In genomic region chr1:51878616-51879336, GRCh38 we compare ENCODE assay signal across 1 cellular context.
TF ChIP-seq lines count a peak whose summit lies in the region.

TSS of gene NRDC (minus strand) at chr1:51878727. CDS start at chr1:51878615, 112 bp downstream.

TF ChIP-seq in HepG2, 621 proteins besides CTCF, POLR2A, EP300 and RAD21 (continued from another document and continues in another):
- peak; percentile 81; the same call in 1 of the 2 replicates for TF ChIP-seq HBP1 (CRISPR knock-in tag; IDR thresholded peaks at IDR 0.05; ENCODE audit: low read depth)
- no peak for TF ChIP-seq ZNF589 (CRISPR knock-in tag; conservative IDR thresholded peaks at IDR 0.05)
- TF ChIP-seq KLF15 (CRISPR knock-in tag; IDR thresholded peaks at IDR 0.05; ENCODE audit: borderline replicate concordance) = no peak
- TF ChIP-seq NCOA2 (CRISPR knock-in tag; IDR thresholded peaks at IDR 0.05) = peak; percentile 69
- TF ChIP-seq ZBTB1 (CRISPR knock-in tag; IDR thresholded peaks at IDR 0.05; ENCODE audit: borderline replicate concordance) = no peak
- TF ChIP-seq ZKSCAN5 (CRISPR knock-in tag; IDR thresholded peaks at IDR 0.05) = no peak
- TF ChIP-seq HNRNPK (IDR thresholded peaks at IDR 0.05; ENCODE audit: low read depth, low read length, poor library complexity, severe bottlenecking) = peak; percentile 80
- TF ChIP-seq CSRNP1 (CRISPR knock-in tag; IDR thresholded peaks at IDR 0.05) = peak; percentile 85
- no peak for TF ChIP-seq ZNF180 (CRISPR knock-in tag; IDR thresholded peaks at IDR 0.05; ENCODE audit: borderline replicate concordance, low read depth)
- no peak for TF ChIP-seq ZMYM2 (CRISPR knock-in tag; IDR thresholded peaks at IDR 0.05)
- TF ChIP-seq, protein P1, sequence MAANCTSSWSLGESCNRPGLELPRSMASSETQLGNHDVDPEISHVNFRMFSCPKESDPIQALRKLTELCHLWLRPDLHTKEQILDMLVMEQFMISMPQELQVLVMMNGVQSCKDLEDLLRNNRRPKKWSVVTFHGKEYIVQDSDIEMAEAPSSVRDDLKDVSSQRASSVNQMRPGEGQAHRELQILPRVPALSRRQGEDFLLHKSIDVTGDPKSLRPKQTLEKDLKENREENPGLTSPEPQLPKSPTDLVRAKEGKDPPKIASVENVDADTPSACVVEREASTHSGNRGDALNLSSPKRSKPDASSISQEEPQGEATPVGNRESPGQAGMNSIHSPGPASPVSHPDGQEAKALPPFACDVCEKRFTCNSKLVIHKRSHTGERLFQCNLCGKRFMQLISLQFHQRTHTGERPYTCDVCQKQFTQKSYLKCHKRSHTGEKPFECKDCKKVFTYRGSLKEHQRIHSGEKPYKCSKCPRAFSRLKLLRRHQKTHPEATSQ (CRISPR knock-in tag; IDR thresholded peaks at IDR 0.05; ENCODE audit: borderline replicate concordance) = no peak
- TF ChIP-seq ATF1 (CRISPR knock-in tag; IDR thresholded peaks at IDR 0.05) = peak; percentile 98
- no peak; the same call in 1 of the 2 replicates for TF ChIP-seq ZNF136 (CRISPR knock-in tag; IDR thresholded peaks at IDR 0.05; ENCODE audit: low read depth)
- no peak for TF ChIP-seq NBN (conservative IDR thresholded peaks at IDR 0.05)
- TF ChIP-seq TMF1 (CRISPR knock-in tag; IDR thresholded peaks at IDR 0.05; ENCODE audit: low read depth) = peak; percentile 54; the same call in 1 of the 2 replicates
- TF ChIP-seq PHF20 (CRISPR knock-in tag; IDR thresholded peaks at IDR 0.05) = peak; percentile 93
- TF ChIP-seq ZFP36L2 (CRISPR knock-in tag; IDR thresholded peaks at IDR 0.05) = no peak
- TF ChIP-seq SP2 (CRISPR knock-in tag; IDR thresholded peaks at IDR 0.05) = peak; percentile 67
- peak; percentile 82 for TF ChIP-seq USF2 (IDR thresholded peaks at IDR 0.05; ENCODE audit: low read depth, low read length)
- peak; percentile 90; the same call in 1 of the 2 replicates for TF ChIP-seq USF2 (CRISPR knock-in tag; IDR thresholded peaks at IDR 0.05; ENCODE audit: borderline replicate concordance)
- TF ChIP-seq ZNF232 (CRISPR knock-in tag; IDR thresholded peaks at IDR 0.05; ENCODE audit: borderline replicate concordance) = no peak
- TF ChIP-seq ZNF674 (CRISPR knock-in tag; IDR thresholded peaks at IDR 0.05; ENCODE audit: low read depth) = no peak
- no peak for TF ChIP-seq ZNF235 (CRISPR knock-in tag; IDR thresholded peaks at IDR 0.05; ENCODE audit: borderline replicate concordance)
- no peak for TF ChIP-seq PITX1 (CRISPR knock-in tag; IDR thresholded peaks at IDR 0.05)
- TF ChIP-seq ETV5 (CRISPR knock-in tag; IDR thresholded peaks at IDR 0.05; ENCODE audit: borderline replicate concordance) = peak; percentile 63
- TF ChIP-seq, protein P2, sequence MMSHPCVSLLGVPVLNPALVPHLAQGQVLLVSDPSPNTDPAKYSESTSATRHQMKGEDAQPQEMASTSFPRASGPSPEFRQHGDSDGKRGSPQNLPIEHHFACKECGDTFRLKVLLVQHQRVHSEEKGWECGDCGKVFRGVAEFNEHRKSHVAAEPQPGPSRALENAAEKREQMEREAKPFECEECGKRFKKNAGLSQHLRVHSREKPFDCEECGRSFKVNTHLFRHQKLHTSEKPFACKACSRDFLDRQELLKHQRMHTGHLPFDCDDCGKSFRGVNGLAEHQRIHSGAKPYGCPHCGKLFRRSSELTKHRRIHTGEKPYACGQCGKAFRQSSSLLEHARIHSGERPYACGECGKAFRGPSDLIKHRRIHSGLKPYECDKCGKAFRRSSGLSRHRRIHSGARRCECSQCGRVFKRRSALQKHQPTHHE (CRISPR knock-in tag; IDR thresholded peaks at IDR 0.05; ENCODE audit: borderline replicate concordance) = no peak
- TF ChIP-seq AKNA (CRISPR knock-in tag; IDR thresholded peaks at IDR 0.05; ENCODE audit: borderline replicate concordance) = no peak
- TF ChIP-seq, protein P3, sequence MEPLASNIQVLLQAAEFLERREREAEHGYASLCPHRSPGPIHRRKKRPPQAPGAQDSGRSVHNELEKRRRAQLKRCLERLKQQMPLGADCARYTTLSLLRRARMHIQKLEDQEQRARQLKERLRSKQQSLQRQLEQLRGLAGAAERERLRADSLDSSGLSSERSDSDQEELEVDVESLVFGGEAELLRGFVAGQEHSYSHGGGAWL (CRISPR knock-in tag; IDR thresholded peaks at IDR 0.05) = peak; percentile 73; the same call in 1 of the 2 replicates
- TF ChIP-seq TBX2 (CRISPR knock-in tag; IDR thresholded peaks at IDR 0.05; ENCODE audit: borderline replicate concordance) = peak; percentile 53; the same call in 1 of the 2 replicates
- no peak for TF ChIP-seq ZNF430 (CRISPR knock-in tag; IDR thresholded peaks at IDR 0.05)
- TF ChIP-seq ZNF207 (IDR thresholded peaks at IDR 0.05; ENCODE audit: borderline replicate concordance) = no peak
- TF ChIP-seq, protein P4, sequence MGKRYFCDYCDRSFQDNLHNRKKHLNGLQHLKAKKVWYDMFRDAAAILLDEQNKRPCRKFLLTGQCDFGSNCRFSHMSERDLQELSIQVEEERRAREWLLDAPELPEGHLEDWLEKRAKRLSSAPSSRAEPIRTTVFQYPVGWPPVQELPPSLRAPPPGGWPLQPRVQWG (CRISPR knock-in tag; IDR thresholded peaks at IDR 0.05; ENCODE audit: borderline replicate concordance, low read depth) = no peak
- no peak for TF ChIP-seq STAG1 (CRISPR knock-in tag; IDR thresholded peaks at IDR 0.05)
- TF ChIP-seq, protein P5, sequence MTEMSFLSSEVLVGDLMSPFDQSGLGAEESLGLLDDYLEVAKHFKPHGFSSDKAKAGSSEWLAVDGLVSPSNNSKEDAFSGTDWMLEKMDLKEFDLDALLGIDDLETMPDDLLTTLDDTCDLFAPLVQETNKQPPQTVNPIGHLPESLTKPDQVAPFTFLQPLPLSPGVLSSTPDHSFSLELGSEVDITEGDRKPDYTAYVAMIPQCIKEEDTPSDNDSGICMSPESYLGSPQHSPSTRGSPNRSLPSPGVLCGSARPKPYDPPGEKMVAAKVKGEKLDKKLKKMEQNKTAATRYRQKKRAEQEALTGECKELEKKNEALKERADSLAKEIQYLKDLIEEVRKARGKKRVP (CRISPR knock-in tag; IDR thresholded peaks at IDR 0.05) = peak in 1 of 2 experiments; percentile 67; a peak in 2 of 4 replicates
- peak; percentile 35; the same call in 1 of the 2 replicates for TF ChIP-seq FOXO1 (CRISPR knock-in tag; IDR thresholded peaks at IDR 0.05)
- TF ChIP-seq ZNF441 (CRISPR knock-in tag; IDR thresholded peaks at IDR 0.05; ENCODE audit: borderline replicate concordance) = no peak; the same call in 1 of the 2 replicates
- TF ChIP-seq ZNF616 (CRISPR knock-in tag; IDR thresholded peaks at IDR 0.05; ENCODE audit: low read depth) = no peak; the same call in 1 of the 2 replicates
- peak; percentile 92; the same call in 1 of the 2 replicates for TF ChIP-seq PCBP1 (IDR thresholded peaks at IDR 0.05; ENCODE audit: borderline replicate concordance, low read depth, low read length)
- 0 out of 2 replicates have a peak, but pooled peaks have one; percentile 1 for TF ChIP-seq SALL2 (CRISPR knock-in tag; IDR thresholded peaks at IDR 0.05)
- peak; percentile 85 for TF ChIP-seq ZNF547 (CRISPR knock-in tag; IDR thresholded peaks at IDR 0.05)
- TF ChIP-seq ZNF614 (CRISPR knock-in tag; IDR thresholded peaks at IDR 0.05; ENCODE audit: borderline replicate concordance) = no peak
- TF ChIP-seq EZH2 (conservative IDR thresholded peaks at IDR 0.05; ENCODE audit: low read depth, low read length) = no peak
- TF ChIP-seq ATAD3A (CRISPR knock-in tag; IDR thresholded peaks at IDR 0.05) = no peak
- TF ChIP-seq SRSF1 (optimal IDR thresholded peaks at IDR 0.05; ENCODE audit: low read depth, low read length) = peak; percentile 94
- TF ChIP-seq, protein P6, sequence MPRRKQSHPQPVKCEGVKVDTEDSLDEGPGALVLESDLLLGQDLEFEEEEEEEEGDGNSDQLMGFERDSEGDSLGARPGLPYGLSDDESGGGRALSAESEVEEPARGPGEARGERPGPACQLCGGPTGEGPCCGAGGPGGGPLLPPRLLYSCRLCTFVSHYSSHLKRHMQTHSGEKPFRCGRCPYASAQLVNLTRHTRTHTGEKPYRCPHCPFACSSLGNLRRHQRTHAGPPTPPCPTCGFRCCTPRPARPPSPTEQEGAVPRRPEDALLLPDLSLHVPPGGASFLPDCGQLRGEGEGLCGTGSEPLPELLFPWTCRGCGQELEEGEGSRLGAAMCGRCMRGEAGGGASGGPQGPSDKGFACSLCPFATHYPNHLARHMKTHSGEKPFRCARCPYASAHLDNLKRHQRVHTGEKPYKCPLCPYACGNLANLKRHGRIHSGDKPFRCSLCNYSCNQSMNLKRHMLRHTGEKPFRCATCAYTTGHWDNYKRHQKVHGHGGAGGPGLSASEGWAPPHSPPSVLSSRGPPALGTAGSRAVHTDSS (CRISPR knock-in tag; conservative IDR thresholded peaks at IDR 0.05) = no peak
- no peak for TF ChIP-seq HNF4A (CRISPR knock-in tag; IDR thresholded peaks at IDR 0.05)
- peak; percentile 96 for TF ChIP-seq KAT8 (CRISPR knock-in tag; IDR thresholded peaks at IDR 0.05)
- TF ChIP-seq ATRX (CRISPR knock-in tag; IDR thresholded peaks at IDR 0.05; ENCODE audit: borderline replicate concordance) = no peak
- peak; percentile 46 for TF ChIP-seq PRPF4 (IDR thresholded peaks at IDR 0.05; ENCODE audit: low read depth, low read length, poor library complexity, severe bottlenecking)
- TF ChIP-seq MED1 (CRISPR knock-in tag; IDR thresholded peaks at IDR 0.05) = peak; percentile 24; the same call in 1 of the 2 replicates
- no peak; the same call in 1 of the 2 replicates for TF ChIP-seq HES4 (CRISPR knock-in tag; IDR thresholded peaks at IDR 0.05; ENCODE audit: borderline replicate concordance)
- peak; percentile 90 for TF ChIP-seq HNRNPLL (IDR thresholded peaks at IDR 0.05; ENCODE audit: low read depth, low read length, poor library complexity, severe bottlenecking)
